ENCODE assay signal across 14 cellular contexts in the genomic region with DNA sequence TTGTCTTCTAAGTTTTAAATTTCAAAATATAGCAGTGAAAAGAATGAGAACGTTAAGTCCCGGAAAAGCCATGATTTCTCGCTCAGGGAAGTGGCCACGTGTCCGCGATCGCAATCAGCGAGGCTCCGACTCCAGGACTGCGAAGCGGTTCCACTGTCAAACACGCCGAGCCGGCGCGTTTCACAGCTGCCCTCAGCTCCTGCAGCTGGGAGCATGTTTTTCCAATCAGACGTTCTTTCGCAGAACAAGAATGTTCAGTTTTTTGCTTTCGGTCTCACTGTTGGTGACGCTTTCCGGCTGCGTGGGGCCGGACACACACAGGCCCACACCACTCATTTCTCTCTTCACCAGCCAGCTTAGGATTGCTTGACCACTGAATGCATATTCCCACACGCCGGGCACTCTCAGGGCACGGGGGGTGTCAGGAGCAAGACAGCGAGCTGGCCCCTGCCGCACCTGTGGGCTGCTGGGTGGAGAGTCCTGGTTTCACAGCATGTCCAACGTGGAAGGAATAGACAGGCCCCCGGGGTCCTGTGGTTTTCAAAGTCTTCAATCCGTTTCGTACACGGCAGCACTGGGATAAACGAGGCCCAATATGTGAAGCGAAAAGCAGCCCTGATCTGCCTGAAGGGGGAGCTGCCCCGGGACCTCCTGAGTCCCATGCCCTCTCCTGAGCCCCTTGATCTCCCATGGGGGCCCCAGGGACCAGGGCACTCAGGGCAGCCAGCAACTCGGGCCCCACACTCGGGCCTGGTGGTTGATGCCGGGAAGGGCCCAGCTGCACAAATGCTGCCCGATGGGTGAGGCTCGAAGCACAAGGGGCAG. TPM values are rescaled to one million over a fixed set of nuclear protein-coding genes. Genes with fewer than 3 reads are reported as not detected.
DNase-seq lines count a peak whose midpoint lies in the region; ATAC-seq and TF ChIP-seq lines count a peak whose summit lies in the region.
"Had no signal": no experiment of that assay in that cellular context is flagged by ENCODE, and none has a peak within 500 bp of the region (broad histone marks: within the 10 kb centered on the region; RNA-seq: fewer than 3 reads in every experiment).

No MANE protein-coding gene starts in this region.

- H3K9ac ChIP-seq in endodermal cell (ENCODE audit: extremely low read depth, low read length, poor library complexity, severe bottlenecking) (peak overlapping the region; percentile 69), skeletal muscle tissue (ENCODE audit: low read depth in 1 of 3, low read length in 3 of 3) (no peak overlapping the region)
- H3K9ac ChIP-seq: KMS-11 had no signal

- H3K36me3 ChIP-seq in endodermal cell (ENCODE audit: control insufficient read depth, insufficient read depth, low read length), result no peaks in the 10 kb centered on the region
- H3K36me3 ChIP-seq in skeletal muscle tissue (ENCODE audit: control insufficient read depth in 3 of 3, insufficient read depth in 3 of 3, low read length in 3 of 3), result no peaks in the 10 kb centered on the region

- H3K4me3 Mint-ChIP-seq in endodermal cell, result no peak overlapping the region
- H3K4me3 Mint-ChIP-seq: memory B cell had no signal

- peaks cover 62% of the 10 kb centered on the region for H3K4me1 Mint-ChIP-seq in endodermal cell
- H3K4me1 Mint-ChIP-seq: memory B cell had no signal

- no peaks in the 10 kb centered on the region for H3K9me3 ChIP-seq in endodermal cell (ENCODE audit: control insufficient read depth, low read length)
- no peaks in the 10 kb centered on the region for H3K9me3 ChIP-seq in skeletal muscle tissue (ENCODE audit: control insufficient read depth in 3 of 3, low read length in 3 of 3)

- 87 to 88% methylated on average over 34 to 41 of the region's 41 CpGs for WGBS in endodermal cell (ENCODE audit: insufficient coverage in 1 of 2, insufficient read length in 1 of 2), 2 experiments

- peak overlapping the region; percentile 95 for H3K27ac Mint-ChIP-seq in endodermal cell
- H3K27ac Mint-ChIP-seq: memory B cell had no signal

- H3K27ac ChIP-seq in endodermal cell (ENCODE audit: low read depth, low read length) (peak overlapping the region; percentile 62), skeletal muscle tissue (ENCODE audit: low read depth, low read length) (peak overlapping the region; percentile 84)
- H3K27ac ChIP-seq: KMS-11, SK-N-MC had no signal

- TF ChIP-seq CTCF in HFF-Myc (IDR thresholded peaks at IDR 0.05; ENCODE audit: low read depth, low read length, missing control alignments) (peak; percentile 20), endodermal cell (conservative IDR thresholded peaks at IDR 0.05) (peak; percentile 65)

- no peaks in the 10 kb centered on the region for H3K27me3 Mint-ChIP-seq in endodermal cell (ENCODE audit: insufficient read depth)

- H3K27me3 ChIP-seq in endodermal cell (ENCODE audit: control insufficient read depth, insufficient read depth, low read length, poor library complexity, severe bottlenecking), result no peaks in the 10 kb centered on the region
- H3K27me3 ChIP-seq in skeletal muscle tissue (ENCODE audit: control insufficient read depth in 3 of 3, insufficient read depth in 3 of 3, low read length in 3 of 3), result peaks cover 0 to 15% (median 10%) of the 10 kb centered on the region in 3 donors

- H3K4me1 ChIP-seq in endodermal cell (ENCODE audit: control insufficient read depth, insufficient read depth, low read length) (peaks cover 53% of the 10 kb centered on the region), skeletal muscle tissue (ENCODE audit: control insufficient read depth in 3 of 3, insufficient read depth in 3 of 3, low read length in 3 of 3) (peaks cover 23 to 39% (median 35%) of the 10 kb centered on the region in 3 donors)

- ATAC-seq in left lobe of liver (peak; percentile 12), GM21737 (IDR thresholded peaks at IDR 0.05; ENCODE audit: unreplicated experiment) (no peak), HG02623 (IDR thresholded peaks at IDR 0.05; ENCODE audit: unreplicated experiment) (no peak)

- H3K9me3 Mint-ChIP-seq in endodermal cell, result no peaks in the 10 kb centered on the region
- H3K9me3 Mint-ChIP-seq: memory B cell had no signal

- no peak for DNase-seq in HFF-Myc (ENCODE audit: extremely low read depth, low read depth)
- peak; percentile 73 for DNase-seq in endodermal cell
- no peak for DNase-seq in left lobe of liver (ENCODE audit: low spot score)
- DNase-seq in stimulated activated CD4-positive, alpha-beta T cell treated with anti-CD3 and anti-CD28 coated beads, Interleukin-4, amount 100 ng/mL, for 1 hour, result no peak
- no peak for DNase-seq in SIG-M5 treated with dmso at 0.1 percent for 504 hours (lab: John Stamatoyannopoulos, UW; ENCODE audit: unreplicated experiment)
- DNase-seq: activated CD4-positive, alpha-beta T cell treated with anti-CD3 and anti-CD28 coated beads, Interleukin-2, amount 50 U/mL, for 1 hour; activated naive CD4-positive, alpha-beta T cell treated with anti-CD3 and anti-CD28 coated beads, Interleukin-2, amount 50 U/mL, for 16 hours; NCI-H446 treated with DMSO at 0.1 percent for 48 hours had no signal

- H3K4me3 ChIP-seq in HFF-Myc (replicated peaks; ENCODE audit: low read depth, low read length), result no peak overlapping the region
- no peak overlapping the region for H3K4me3 ChIP-seq in endodermal cell (ENCODE audit: low read length)
- H3K4me3 ChIP-seq in skeletal muscle tissue (ENCODE audit: low read length in 3 of 3), result no peak overlapping the region
- H3K4me3 ChIP-seq: SK-N-MC had no signal

- no peaks in the 10 kb centered on the region for H3K36me3 Mint-ChIP-seq in endodermal cell (ENCODE audit: low read depth)
- H3K36me3 Mint-ChIP-seq: memory B cell had no signal

RNA-seq across cellular contexts. Expression of gene COL18A1, which starts 47.3 kb away (rescaled TPM):
- 100 to 1,000 TPM; 332 to 398 TPM for total RNA-seq in endodermal cell
- polyA plus RNA-seq in endodermal cell (2013, experiment 1 of 2), result 216 TPM
- 213 TPM for polyA plus RNA-seq in endodermal cell (2013, experiment 2 of 2)
- total RNA-seq in left lobe of liver, result 499 TPM
- 59.0 TPM for total RNA-seq in skeletal muscle tissue
